ENCODE assay signal across 29 cellular contexts in genomic region chr3:181455276-181455675, GRCh38.
DNase-seq lines count a peak whose midpoint lies in the region; ATAC-seq, FAIRE-seq and TF ChIP-seq lines count a peak whose summit lies in the region.
"Had no signal": no experiment of that assay in that cellular context is flagged by ENCODE, and none has a peak within 500 bp of the region (broad histone marks: within the 10 kb centered on the region; RNA-seq: fewer than 3 reads in every experiment).

No MANE protein-coding gene starts in this region.

- peak overlapping the region in 4 of 5 experiments; percentile 2 to 54 (median 25) for H3K4me3 Mint-ChIP-seq in brain
- no peak overlapping the region for H3K4me3 Mint-ChIP-seq in stimulated activated effector memory CD8-positive, alpha-beta T cell treated with anti-CD3 and anti-CD28 coated beads, Interleukin-12 subunit alpha, Interleukin-12 subunit beta, amount 100 ng/mL, for 72 hours
- H3K4me3 Mint-ChIP-seq: B cell; CD14-positive monocyte; CD8-positive, alpha-beta memory T cell; H9; HFFc6 had no signal

- ATAC-seq in pancreas = no peak
- ATAC-seq in stimulated activated effector memory CD8-positive, alpha-beta T cell treated with anti-CD3 and anti-CD28 coated beads, Interleukin-12 subunit alpha, Interleukin-12 subunit beta, amount 100 ng/mL, for 72 hours = no peak
- ATAC-seq: K562, Panc1 had no signal

- no peak overlapping the region for H3K23ac ChIP-seq in mesendoderm (ENCODE audit: low read length)

- H3K4me3 ChIP-seq in SJSA1 = no peak overlapping the region
- no peak overlapping the region for H3K4me3 ChIP-seq in pancreas
- H3K4me3 ChIP-seq in mesendoderm (ENCODE audit: low read length) = no peak overlapping the region
- H3K4me3 ChIP-seq: GM23248, K562, SK-N-MC had no signal

- H3K27ac ChIP-seq in SJSA1 (0 out of 2 replicates have a peak overlapping the region, but pooled peaks have one; percentile 32), layer of hippocampus (ENCODE audit: low read depth, low read length) (peak overlapping the region; percentile 92), substantia nigra (ENCODE audit: low read depth, low read length, poor library complexity, severe bottlenecking) (peak overlapping the region; percentile 92), pancreas (no peak overlapping the region), mesendoderm (ENCODE audit: low read depth, low read length) (no peak overlapping the region)
- H3K27ac ChIP-seq: GM23248, RWPE1, SK-N-MC had no signal

- H3K36me3 Mint-ChIP-seq in brain = no peaks in the 10 kb centered on the region
- H3K36me3 Mint-ChIP-seq in stimulated activated effector memory CD8-positive, alpha-beta T cell treated with anti-CD3 and anti-CD28 coated beads, Interleukin-12 subunit alpha, Interleukin-12 subunit beta, amount 100 ng/mL, for 72 hours = no peaks in the 10 kb centered on the region
- H3K36me3 Mint-ChIP-seq: CD14-positive monocyte; CD8-positive, alpha-beta memory T cell had no signal

- H3K79me2 ChIP-seq in mesendoderm (ENCODE audit: control insufficient read depth, insufficient read depth, low read length) = no peaks in the 10 kb centered on the region

- DNase-seq in SJSA1 (ENCODE audit: low read depth in 1 of 2, low spot score in 2 of 2) (no peak), substantia nigra (lab: John Stamatoyannopoulos, UW) (no peak), pancreas (no peak), mesendoderm (no peak), NCI-H524 (lab: John Stamatoyannopoulos, UW) (no peak)
- DNase-seq in stimulated activated effector memory CD8-positive, alpha-beta T cell treated with anti-CD3 and anti-CD28 coated beads, Interleukin-12 subunit alpha, Interleukin-12 subunit beta, amount 100 ng/mL, for 72 hours (ENCODE audit: low spot score in 2 of 2) = no peak
- DNase-seq: Calu3; CD8-positive, alpha-beta memory T cell; DMS79 treated with DMSO at 0.1 percent for 48 hours; GM23248; H9; HFFc6; MV-4-11; NCI-H1105; NCI-H1436 treated with DMSO at 0.1 percent for 48 hours; NCI-H1930; NCI-H2107; NCI-H2227 treated with DMSO at 0.1 percent for 48 hours; NCI-H69; SHP77 had no signal

- WGBS in pancreas, 2 donors = 8 to 9% methylated on average over 1 of the region's 1 CpG
- no CpG with 5 or more reads among the region's 1 CpG for WGBS in mesendoderm (ENCODE audit: extremely low coverage, insufficient coverage, low lambda C conversion rate)

- no peaks in the 10 kb centered on the region for H3K27me3 ChIP-seq in SJSA1 (replicated peaks)
- H3K27me3 ChIP-seq in layer of hippocampus (ENCODE audit: control insufficient read depth, insufficient read depth, low read length) = no peaks in the 10 kb centered on the region
- H3K27me3 ChIP-seq in pancreas = peaks cover 0 to 3% (median 0%) of the 10 kb centered on the region in 4 donors
- no peaks in the 10 kb centered on the region for H3K27me3 ChIP-seq in mesendoderm (ENCODE audit: insufficient read depth, low read length, poor library complexity)

- H3K9me3 Mint-ChIP-seq in brain = no peaks in the 10 kb centered on the region
- H3K9me3 Mint-ChIP-seq in stimulated activated effector memory CD8-positive, alpha-beta T cell treated with anti-CD3 and anti-CD28 coated beads, Interleukin-12 subunit alpha, Interleukin-12 subunit beta, amount 100 ng/mL, for 72 hours = peaks cover 18% of the 10 kb centered on the region
- H3K9me3 Mint-ChIP-seq: H9 had no signal

- H2AK5ac ChIP-seq in mesendoderm (ENCODE audit: low read length) = no peak overlapping the region

- no peak overlapping the region for H3K18ac ChIP-seq in mesendoderm (ENCODE audit: low read length)

- no peaks in the 10 kb centered on the region for H3K27me3 Mint-ChIP-seq in brain
- H3K27me3 Mint-ChIP-seq: B cell; CD8-positive, alpha-beta memory T cell had no signal

- no peak overlapping the region for H2BK120ac ChIP-seq in mesendoderm (ENCODE audit: low read depth, low read length)

- intact Hi-C loops in pancreas (cut with DNase I) = no loop called here

- H2BK15ac ChIP-seq in mesendoderm (replicated peaks; ENCODE audit: low read depth) = no peak overlapping the region

- peaks cover 14% of the 10 kb centered on the region for H3K4me1 ChIP-seq in SJSA1 (replicated peaks)
- no peaks in the 10 kb centered on the region for H3K4me1 ChIP-seq in pancreas
- no peaks in the 10 kb centered on the region for H3K4me1 ChIP-seq in mesendoderm (ENCODE audit: control insufficient read depth, low read depth, low read length)

- no peak for FAIRE-seq in pancreas (lab: Jason Lieb, UNC)
- FAIRE-seq: HTR-8/SVneo, K562 had no signal

- TF ChIP-seq CTCF in brain (conservative IDR thresholded peaks at IDR 0.05) = no peak
- no peak for TF ChIP-seq CTCF in pancreas (IDR thresholded peaks at IDR 0.05)

- no peaks in the 10 kb centered on the region for H3K79me1 ChIP-seq in mesendoderm (ENCODE audit: low read length)

- H4K8ac ChIP-seq in mesendoderm (ENCODE audit: low read depth, low read length) = no peak overlapping the region

- H3K9me3 ChIP-seq in SJSA1 (replicated peaks) = no peaks in the 10 kb centered on the region; the same call in 1 of the 2 replicates
- H3K9me3 ChIP-seq in pancreas = no peaks in the 10 kb centered on the region

- no peak overlapping the region for H3K4ac ChIP-seq in mesendoderm (ENCODE audit: low read depth, low read length)

- H3K56ac ChIP-seq in mesendoderm (ENCODE audit: low read length) = no peak overlapping the region

- H2BK5ac ChIP-seq in mesendoderm (ENCODE audit: low read length) = no peak overlapping the region

- H3K27ac Mint-ChIP-seq in brain = peak overlapping the region in 4 of 5 experiments; percentile 70 to 81 (median 76)
- H3K27ac Mint-ChIP-seq in stimulated activated effector memory CD8-positive, alpha-beta T cell treated with anti-CD3 and anti-CD28 coated beads, Interleukin-12 subunit alpha, Interleukin-12 subunit beta, amount 100 ng/mL, for 72 hours = no peak overlapping the region
- H3K27ac Mint-ChIP-seq: B cell; CD14-positive monocyte; CD8-positive, alpha-beta memory T cell; HFFc6 had no signal

- H3K4me1 Mint-ChIP-seq in brain = peaks cover 68% of the 10 kb centered on the region
- H3K4me1 Mint-ChIP-seq in stimulated activated effector memory CD8-positive, alpha-beta T cell treated with anti-CD3 and anti-CD28 coated beads, Interleukin-12 subunit alpha, Interleukin-12 subunit beta, amount 100 ng/mL, for 72 hours = no peaks in the 10 kb centered on the region
- H3K4me1 Mint-ChIP-seq: B cell; CD14-positive monocyte; CD8-positive, alpha-beta memory T cell had no signal

- no peak overlapping the region for H3K9ac ChIP-seq in mesendoderm (ENCODE audit: low read length)
- H3K9ac ChIP-seq: GM23248 had no signal

- no peak overlapping the region for H3K4me2 ChIP-seq in mesendoderm (ENCODE audit: low read length)

- H3K36me3 ChIP-seq in SJSA1 (no peaks in the 10 kb centered on the region), pancreas (no peaks in the 10 kb centered on the region), mesendoderm (ENCODE audit: control insufficient read depth, insufficient read depth, low read length) (no peaks in the 10 kb centered on the region)

- H4K5ac ChIP-seq in mesendoderm (ENCODE audit: low read length) = no peak overlapping the region

Comparison
In these comparisons a context has a peak if more than half of its experiments do, and no peak if none do; other contexts are left out.
1. H3K27ac ChIP-seq: peak in SJSA1 (single experiment), layer of hippocampus (single experiment) and substantia nigra (single experiment); none in pancreas (0 of 4) and mesendoderm (single experiment).